In genomic region chr9:111831371-111832108, GRCh38 we compare ENCODE assay signal across 1 cellular context.
TF ChIP-seq lines count a peak whose summit lies in the region.

No MANE protein-coding gene starts in this region.

TF ChIP-seq in IMR-90, 13 proteins besides CTCF, POLR2A, EP300 and RAD21 (continued from another document):
- TF ChIP-seq USF2 (IDR thresholded peaks at IDR 0.05; ENCODE audit: low read depth, low read length) (no peak), CHD1 (IDR thresholded peaks at IDR 0.05; ENCODE audit: low read depth, low read length) (no peak), RCOR1 (IDR thresholded peaks at IDR 0.05; ENCODE audit: insufficient replicate concordance, low read length) (no peak), MXI1 (IDR thresholded peaks at IDR 0.05; ENCODE audit: borderline replicate concordance, low read depth, low read length) (no peak), MAFK (IDR thresholded peaks at IDR 0.05; ENCODE audit: low read depth, low read length) (no peak)
